In the genomic region with DNA sequence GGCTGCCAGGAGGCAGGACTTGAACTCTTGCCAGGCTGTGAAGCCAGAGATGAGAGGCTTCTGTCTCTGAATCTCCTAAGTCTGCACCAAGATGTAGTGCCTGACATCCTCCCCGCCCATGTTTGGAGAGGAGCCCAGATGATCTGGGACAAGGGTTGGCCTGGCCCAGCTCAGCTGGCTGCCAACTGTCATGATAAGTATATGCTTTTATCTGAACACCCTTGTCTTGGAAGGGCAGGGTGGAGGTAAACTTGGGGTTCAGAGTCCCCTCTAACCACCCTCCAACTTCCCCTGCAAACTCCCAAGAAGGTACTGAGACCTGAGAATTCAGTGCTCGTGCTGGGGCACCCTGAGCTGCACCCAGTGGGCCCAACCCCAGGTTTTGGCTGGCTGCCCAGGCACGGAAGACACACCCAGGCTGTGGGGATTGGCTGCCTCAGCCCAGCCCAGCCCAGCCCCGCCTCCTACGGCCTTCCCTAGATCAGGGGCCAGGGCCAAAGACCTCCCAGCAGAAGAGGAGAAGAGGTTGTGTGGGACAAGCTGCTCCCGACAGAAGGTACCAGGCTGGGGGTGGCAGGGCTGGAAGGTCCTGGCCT, we compare ENCODE assay signal across 10 cellular contexts. TPM values are rescaled to one million over a fixed set of nuclear protein-coding genes. Genes with fewer than 3 reads are reported as not detected.
DNase-seq lines count a peak whose midpoint lies in the region; ATAC-seq and TF ChIP-seq lines count a peak whose summit lies in the region.
"Had no signal": no experiment of that assay in that cellular context is flagged by ENCODE, and none has a peak within 500 bp of the region (broad histone marks: within the 10 kb centered on the region; RNA-seq: fewer than 3 reads in every experiment).

A gene with protein sequence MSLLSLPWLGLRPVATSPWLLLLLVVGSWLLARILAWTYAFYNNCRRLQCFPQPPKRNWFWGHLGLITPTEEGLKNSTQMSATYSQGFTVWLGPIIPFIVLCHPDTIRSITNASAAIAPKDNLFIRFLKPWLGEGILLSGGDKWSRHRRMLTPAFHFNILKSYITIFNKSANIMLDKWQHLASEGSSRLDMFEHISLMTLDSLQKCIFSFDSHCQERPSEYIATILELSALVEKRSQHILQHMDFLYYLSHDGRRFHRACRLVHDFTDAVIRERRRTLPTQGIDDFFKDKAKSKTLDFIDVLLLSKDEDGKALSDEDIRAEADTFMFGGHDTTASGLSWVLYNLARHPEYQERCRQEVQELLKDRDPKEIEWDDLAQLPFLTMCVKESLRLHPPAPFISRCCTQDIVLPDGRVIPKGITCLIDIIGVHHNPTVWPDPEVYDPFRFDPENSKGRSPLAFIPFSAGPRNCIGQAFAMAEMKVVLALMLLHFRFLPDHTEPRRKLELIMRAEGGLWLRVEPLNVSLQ (plus strand): TSS at position 508 of the 596 bp plus-strand sequence. CDS start 443 bp downstream, outside the sequence.

- intact Hi-C loops in CD4-positive, alpha-beta memory T cell (cut with micrococcal nuclease) = loop anchor here (2.0 kb wide), 1 partner anchor 44 kb away; no protein-coding TSS in a partner anchor
- intact Hi-C loops in colonic mucosa (cut with DNase I) = no loop called here
- intact Hi-C loops in natural killer cell (cut with micrococcal nuclease) = no loop called here

- H3K4me2 ChIP-seq in smooth muscle cell = no peak within 1 kb of the TSS

- ATAC-seq in natural killer cell (peak in 2 of 3 donors; percentile 3 to 17), GM21360 (IDR thresholded peaks at IDR 0.05; ENCODE audit: unreplicated experiment) (no peak), HG03378 (IDR thresholded peaks at IDR 0.05; ENCODE audit: unreplicated experiment) (no peak)

- no peaks in the 10 kb centered on the region for H3K27me3 ChIP-seq in CD4-positive, alpha-beta memory T cell (ENCODE audit: insufficient read depth, low read length)
- no peaks in the 10 kb centered on the region for H3K27me3 ChIP-seq in colonic mucosa
- no peaks in the 10 kb centered on the region for H3K27me3 ChIP-seq in smooth muscle cell (ENCODE audit: low read depth)

- H3K4me1 ChIP-seq in CD4-positive, alpha-beta memory T cell (ENCODE audit: insufficient read depth, low read length) = peaks cover 17% of the 10 kb centered on the region
- H3K4me1 ChIP-seq in colonic mucosa (peaks cover 3% of the 10 kb centered on the region), smooth muscle cell (ENCODE audit: low read depth) (no peaks in the 10 kb centered on the region)

- TF ChIP-seq CTCF in colonic mucosa (IDR thresholded peaks at IDR 0.05) (no peak), natural killer cell (IDR thresholded peaks at IDR 0.05) (no peak), smooth muscle cell (IDR thresholded peaks at IDR 0.05; ENCODE audit: borderline replicate concordance, insufficient read depth, poor library complexity, severe bottlenecking) (no peak)

- DNase-seq in CD4-positive, alpha-beta memory T cell = peak; percentile 21 to 45 (median 27)
- peak; percentile 77 for DNase-seq in NCI-H2029 (lab: John Stamatoyannopoulos, UW)
- DNase-seq in colonic mucosa = peak; percentile 97
- no peak for DNase-seq in natural killer cell
- no peak for DNase-seq in NOMO-1 (lab: John Stamatoyannopoulos, UW; ENCODE audit: unreplicated experiment in 2 of 2)
- no peak for DNase-seq in smooth muscle cell (lab: John Stamatoyannopoulos, UW; ENCODE audit: unreplicated experiment)
- DNase-seq: NCI-H1930 had no signal

- no peaks in the 10 kb centered on the region for H4K20me1 ChIP-seq in smooth muscle cell (ENCODE audit: low read depth)

- H3K79me2 ChIP-seq in smooth muscle cell (ENCODE audit: low read depth) = no peaks in the 10 kb centered on the region

- peak within 1 kb of the TSS; percentile 78 to 85 (median 83) for H3K27ac Mint-ChIP-seq in CD4-positive, alpha-beta memory T cell
- H3K27ac Mint-ChIP-seq in natural killer cell = no peak within 1 kb of the TSS

- H3F3A ChIP-seq in smooth muscle cell (ENCODE audit: low read depth) = no peaks in the 10 kb centered on the region

- POLR2A ChIA-PET in CD4-positive, alpha-beta memory T cell (lab: Charles Lee; ENCODE audit: partially characterized antibody) = no interaction called here

- H3K4me3 Mint-ChIP-seq in CD4-positive, alpha-beta memory T cell = peak within 1 kb of the TSS in 5 of 8 donors; percentile 7 to 59 (median 22)
- H3K4me3 Mint-ChIP-seq in natural killer cell = no peak within 1 kb of the TSS

- peaks cover 17 to 36% (median 27%) of the 10 kb centered on the region in 4 donors for H3K4me1 Mint-ChIP-seq in CD4-positive, alpha-beta memory T cell
- H3K4me1 Mint-ChIP-seq in natural killer cell = no peaks in the 10 kb centered on the region

- peaks cover 0 to 4% (median 0%) of the 10 kb centered on the region in 8 donors for H3K9me3 Mint-ChIP-seq in CD4-positive, alpha-beta memory T cell
- peaks cover 0 to 2% of the 10 kb centered on the region in 2 donors for H3K9me3 Mint-ChIP-seq in natural killer cell

- H3K36me3 ChIP-seq in CD4-positive, alpha-beta memory T cell (ENCODE audit: insufficient read depth, low read length) = no peaks in the 10 kb centered on the region
- H3K36me3 ChIP-seq in colonic mucosa = no peaks in the 10 kb centered on the region
- H3K36me3 ChIP-seq in smooth muscle cell (ENCODE audit: low read depth) = no peaks in the 10 kb centered on the region

- WGBS in smooth muscle cell (ENCODE audit: low lambda C conversion rate) = 51% methylated on average over 6 of the region's 6 CpGs

- peak within 1 kb of the TSS; percentile 60 to 71 for H3K9ac ChIP-seq in colonic mucosa (ENCODE audit: low read depth in 2 of 2, low read length in 2 of 2)
- H3K9ac ChIP-seq in smooth muscle cell (ENCODE audit: low read depth) = no peak within 1 kb of the TSS

- CTCF ChIA-PET in CD4-positive, alpha-beta memory T cell (lab: Charles Lee; ENCODE audit: partially characterized antibody) = no interaction called here

- H3K9me3 ChIP-seq in CD4-positive, alpha-beta memory T cell (ENCODE audit: control insufficient read depth in 1 of 2, low read length in 2 of 2) = no peaks in the 10 kb centered on the region
- no peaks in the 10 kb centered on the region for H3K9me3 ChIP-seq in colonic mucosa
- H3K9me3 ChIP-seq in smooth muscle cell (replicated peaks; ENCODE audit: low read depth) = peaks cover 4% of the 10 kb centered on the region

- peaks cover 0 to 3% of the 10 kb centered on the region in 2 donors for H3K36me3 Mint-ChIP-seq in CD4-positive, alpha-beta memory T cell
- H3K36me3 Mint-ChIP-seq in natural killer cell = no peaks in the 10 kb centered on the region

- H3K27ac ChIP-seq in CD4-positive, alpha-beta memory T cell (ENCODE audit: low read depth, low read length) = no peak within 1 kb of the TSS
- H3K27ac ChIP-seq in colonic mucosa = peak within 1 kb of the TSS; percentile 81
- no peak within 1 kb of the TSS for H3K27ac ChIP-seq in smooth muscle cell (ENCODE audit: low read depth)

- H3K4me3 ChIP-seq in CD4-positive, alpha-beta memory T cell (ENCODE audit: low read length in 2 of 2) = no peak within 1 kb of the TSS
- peak within 1 kb of the TSS; percentile 20 for H3K4me3 ChIP-seq in colonic mucosa
- H3K4me3 ChIP-seq in smooth muscle cell = no peak within 1 kb of the TSS

- H2AFZ ChIP-seq in smooth muscle cell (ENCODE audit: low read depth) = no peak within 1 kb of the TSS

- peaks cover 0 to 3% of the 10 kb centered on the region in 2 donors for H3K27me3 Mint-ChIP-seq in CD4-positive, alpha-beta memory T cell
- H3K27me3 Mint-ChIP-seq in natural killer cell (ENCODE audit: low read depth in 2 of 2) = peaks cover 2 to 13% of the 10 kb centered on the region in 2 donors

RNA-seq across cellular contexts. Expression of the gene that starts here (rescaled TPM):
- total RNA-seq in CD4-positive, alpha-beta memory T cell = 1 to 10 TPM; 3.7 to 5.2 TPM
- polyA plus RNA-seq in CD4-positive, alpha-beta memory T cell = under 1 TPM; 0.22 to 0.68 TPM
- 10 to 100 TPM; 82.1 to 87.0 TPM for total RNA-seq in colonic mucosa
- total RNA-seq in natural killer cell = 1 to 10 TPM in 1 of 3 donors, under 1 TPM in 1, not detected in 1; 0.43 to 3.9 TPM
- not detected in 2 replicates for total RNA-seq in smooth muscle cell
- polyA plus RNA-seq in smooth muscle cell = not detected in 2 replicates
- total RNA-seq: pulmonary artery endothelial cell had no signal

Comparison
In these comparisons a context has a peak if more than half of its experiments do, and no peak if none do; other contexts are left out.
1. RNA of the gene that starts here (total RNA-seq): 82.1 to 87.0 TPM in colonic mucosa; 3.7 to 5.2 TPM in CD4-positive, alpha-beta memory T cell, 0.43 to 3.9 TPM in natural killer cell and not detected in smooth muscle cell; every median in the first group is over 10 times any median in the second.
2. DNase-seq: peak in CD4-positive, alpha-beta memory T cell (5 of 5), NCI-H2029 (single experiment) and colonic mucosa (single experiment); none in natural killer cell (single experiment), NOMO-1 (0 of 2) and smooth muscle cell (single experiment).
3. H3K27ac Mint-ChIP-seq: peak in CD4-positive, alpha-beta memory T cell (7 of 7); none in natural killer cell (0 of 2).
4. ATAC-seq: peak in natural killer cell (2 of 3); none in GM21360 (single experiment) and HG03378 (single experiment).